In the genomic region with DNA sequence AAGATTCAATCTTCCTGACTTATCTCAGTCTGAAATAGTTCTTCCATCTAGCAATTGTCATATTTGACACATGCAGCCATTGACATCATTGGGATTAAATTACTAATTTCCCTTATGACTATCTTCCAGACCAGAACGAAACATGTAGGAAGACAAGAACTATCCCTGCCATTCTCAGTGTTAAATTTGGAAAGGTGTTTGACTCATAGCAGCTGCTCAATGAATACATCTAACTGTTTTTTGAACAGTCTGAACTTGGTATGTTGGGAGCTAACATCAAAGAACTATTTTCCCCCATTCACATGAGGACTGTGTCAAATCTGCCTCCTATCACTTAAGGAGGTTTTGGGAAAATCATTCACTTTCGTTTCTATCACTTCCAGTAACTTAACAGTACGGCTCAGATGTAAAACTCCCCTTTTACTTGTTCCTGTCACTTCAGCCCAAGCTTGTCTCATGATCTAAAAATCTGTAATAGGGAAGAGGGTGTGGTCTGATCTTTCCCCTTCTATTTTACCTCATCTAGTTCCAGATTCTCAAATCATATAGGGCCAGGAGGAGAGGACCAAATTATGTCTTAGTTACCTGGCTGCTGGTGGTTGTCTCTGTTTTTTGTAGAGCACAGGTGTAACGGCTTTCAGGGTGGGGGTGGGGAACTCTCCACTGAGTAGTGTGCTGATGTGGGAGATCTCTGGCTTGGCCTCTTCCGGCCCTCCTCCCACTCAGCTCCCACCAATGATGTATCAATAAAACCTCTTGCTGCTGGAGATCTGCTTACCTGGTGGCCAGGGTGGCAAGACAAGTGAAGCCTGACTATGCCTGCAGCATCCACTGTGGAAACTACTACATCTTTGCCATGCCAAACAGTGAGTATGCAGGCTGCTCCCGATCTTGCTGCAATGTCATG, we compare ENCODE assay signal across 1 cellular context.
TF ChIP-seq lines count a peak whose summit lies in the region.

No MANE protein-coding gene starts in this region.

TF ChIP-seq in GM12878, 131 proteins besides CTCF, POLR2A, EP300 and RAD21 (continued from another document and continues in another):
- TF ChIP-seq, protein P1, sequence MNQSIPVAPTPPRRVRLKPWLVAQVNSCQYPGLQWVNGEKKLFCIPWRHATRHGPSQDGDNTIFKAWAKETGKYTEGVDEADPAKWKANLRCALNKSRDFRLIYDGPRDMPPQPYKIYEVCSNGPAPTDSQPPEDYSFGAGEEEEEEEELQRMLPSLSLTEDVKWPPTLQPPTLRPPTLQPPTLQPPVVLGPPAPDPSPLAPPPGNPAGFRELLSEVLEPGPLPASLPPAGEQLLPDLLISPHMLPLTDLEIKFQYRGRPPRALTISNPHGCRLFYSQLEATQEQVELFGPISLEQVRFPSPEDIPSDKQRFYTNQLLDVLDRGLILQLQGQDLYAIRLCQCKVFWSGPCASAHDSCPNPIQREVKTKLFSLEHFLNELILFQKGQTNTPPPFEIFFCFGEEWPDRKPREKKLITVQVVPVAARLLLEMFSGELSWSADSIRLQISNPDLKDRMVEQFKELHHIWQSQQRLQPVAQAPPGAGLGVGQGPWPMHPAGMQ (IDR thresholded peaks at IDR 0.05; ENCODE audit: borderline replicate concordance), result no peak
- TF ChIP-seq NBN (IDR thresholded peaks at IDR 0.05), result 0 out of 2 replicates have a peak, but pooled peaks have one; percentile 42
- TF ChIP-seq, protein P2, sequence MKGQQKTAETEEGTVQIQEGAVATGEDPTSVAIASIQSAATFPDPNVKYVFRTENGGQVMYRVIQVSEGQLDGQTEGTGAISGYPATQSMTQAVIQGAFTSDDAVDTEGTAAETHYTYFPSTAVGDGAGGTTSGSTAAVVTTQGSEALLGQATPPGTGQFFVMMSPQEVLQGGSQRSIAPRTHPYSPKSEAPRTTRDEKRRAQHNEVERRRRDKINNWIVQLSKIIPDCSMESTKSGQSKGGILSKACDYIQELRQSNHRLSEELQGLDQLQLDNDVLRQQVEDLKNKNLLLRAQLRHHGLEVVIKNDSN (IDR thresholded peaks at IDR 0.05; ENCODE audit: borderline replicate concordance, extremely low read length, insufficient read depth, low read depth, low read length), result no peak
- TF ChIP-seq GABPA (IDR thresholded peaks at IDR 0.05; ENCODE audit: low read depth), result no peak
- no peak for TF ChIP-seq FOXK2 (IDR thresholded peaks at IDR 0.05)
- TF ChIP-seq RAD51 (IDR thresholded peaks at IDR 0.05), result no peak
- no peak for TF ChIP-seq LARP7 (IDR thresholded peaks at IDR 0.05)
- TF ChIP-seq HDGF (IDR thresholded peaks at IDR 0.05), result no peak; the same call in 1 of the 2 replicates
- no peak for TF ChIP-seq SUZ12 (IDR thresholded peaks at IDR 0.05; ENCODE audit: unreplicated experiment)
- TF ChIP-seq CHD4 (IDR thresholded peaks at IDR 0.05), result no peak
- TF ChIP-seq CHD2 (IDR thresholded peaks at IDR 0.05; ENCODE audit: borderline replicate concordance, low read depth, low read length), result 0 out of 2 replicates have a peak, but pooled peaks have one; percentile 26
- no peak for TF ChIP-seq RBBP5 (conservative IDR thresholded peaks at IDR 0.05)
- TF ChIP-seq, protein P3, sequence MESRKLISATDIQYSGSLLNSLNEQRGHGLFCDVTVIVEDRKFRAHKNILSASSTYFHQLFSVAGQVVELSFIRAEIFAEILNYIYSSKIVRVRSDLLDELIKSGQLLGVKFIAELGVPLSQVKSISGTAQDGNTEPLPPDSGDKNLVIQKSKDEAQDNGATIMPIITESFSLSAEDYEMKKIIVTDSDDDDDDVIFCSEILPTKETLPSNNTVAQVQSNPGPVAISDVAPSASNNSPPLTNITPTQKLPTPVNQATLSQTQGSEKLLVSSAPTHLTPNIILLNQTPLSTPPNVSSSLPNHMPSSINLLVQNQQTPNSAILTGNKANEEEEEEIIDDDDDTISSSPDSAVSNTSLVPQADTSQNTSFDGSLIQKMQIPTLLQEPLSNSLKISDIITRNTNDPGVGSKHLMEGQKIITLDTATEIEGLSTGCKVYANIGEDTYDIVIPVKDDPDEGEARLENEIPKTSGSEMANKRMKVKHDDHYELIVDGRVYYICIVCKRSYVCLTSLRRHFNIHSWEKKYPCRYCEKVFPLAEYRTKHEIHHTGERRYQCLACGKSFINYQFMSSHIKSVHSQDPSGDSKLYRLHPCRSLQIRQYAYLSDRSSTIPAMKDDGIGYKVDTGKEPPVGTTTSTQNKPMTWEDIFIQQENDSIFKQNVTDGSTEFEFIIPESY (IDR thresholded peaks at IDR 0.05), result no peak
- peak; percentile 50; the same call in 1 of the 2 replicates for TF ChIP-seq FOXM1 (IDR thresholded peaks at IDR 0.05; ENCODE audit: low read depth, low read length)
- TF ChIP-seq, protein P4, sequence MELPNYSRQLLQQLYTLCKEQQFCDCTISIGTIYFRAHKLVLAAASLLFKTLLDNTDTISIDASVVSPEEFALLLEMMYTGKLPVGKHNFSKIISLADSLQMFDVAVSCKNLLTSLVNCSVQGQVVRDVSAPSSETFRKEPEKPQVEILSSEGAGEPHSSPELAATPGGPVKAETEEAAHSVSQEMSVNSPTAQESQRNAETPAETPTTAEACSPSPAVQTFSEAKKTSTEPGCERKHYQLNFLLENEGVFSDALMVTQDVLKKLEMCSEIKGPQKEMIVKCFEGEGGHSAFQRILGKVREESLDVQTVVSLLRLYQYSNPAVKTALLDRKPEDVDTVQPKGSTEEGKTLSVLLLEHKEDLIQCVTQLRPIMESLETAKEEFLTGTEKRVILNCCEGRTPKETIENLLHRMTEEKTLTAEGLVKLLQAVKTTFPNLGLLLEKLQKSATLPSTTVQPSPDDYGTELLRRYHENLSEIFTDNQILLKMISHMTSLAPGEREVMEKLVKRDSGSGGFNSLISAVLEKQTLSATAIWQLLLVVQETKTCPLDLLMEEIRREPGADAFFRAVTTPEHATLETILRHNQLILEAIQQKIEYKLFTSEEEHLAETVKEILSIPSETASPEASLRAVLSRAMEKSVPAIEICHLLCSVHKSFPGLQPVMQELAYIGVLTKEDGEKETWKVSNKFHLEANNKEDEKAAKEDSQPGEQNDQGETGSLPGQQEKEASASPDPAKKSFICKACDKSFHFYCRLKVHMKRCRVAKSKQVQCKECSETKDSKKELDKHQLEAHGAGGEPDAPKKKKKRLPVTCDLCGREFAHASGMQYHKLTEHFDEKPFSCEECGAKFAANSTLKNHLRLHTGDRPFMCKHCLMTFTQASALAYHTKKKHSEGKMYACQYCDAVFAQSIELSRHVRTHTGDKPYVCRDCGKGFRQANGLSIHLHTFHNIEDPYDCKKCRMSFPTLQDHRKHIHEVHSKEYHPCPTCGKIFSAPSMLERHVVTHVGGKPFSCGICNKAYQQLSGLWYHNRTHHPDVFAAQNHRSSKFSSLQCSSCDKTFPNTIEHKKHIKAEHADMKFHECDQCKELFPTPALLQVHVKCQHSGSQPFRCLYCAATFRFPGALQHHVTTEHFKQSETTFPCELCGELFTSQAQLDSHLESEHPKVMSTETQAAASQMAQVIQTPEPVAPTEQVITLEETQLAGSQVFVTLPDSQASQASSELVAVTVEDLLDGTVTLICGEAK (IDR thresholded peaks at IDR 0.05; ENCODE audit: borderline replicate concordance), result no peak
- TF ChIP-seq ZNF217 (IDR thresholded peaks at IDR 0.05), result no peak
- TF ChIP-seq SIN3A (IDR thresholded peaks at IDR 0.05; ENCODE audit: low read depth, low read length), result no peak
- TF ChIP-seq, protein P5, sequence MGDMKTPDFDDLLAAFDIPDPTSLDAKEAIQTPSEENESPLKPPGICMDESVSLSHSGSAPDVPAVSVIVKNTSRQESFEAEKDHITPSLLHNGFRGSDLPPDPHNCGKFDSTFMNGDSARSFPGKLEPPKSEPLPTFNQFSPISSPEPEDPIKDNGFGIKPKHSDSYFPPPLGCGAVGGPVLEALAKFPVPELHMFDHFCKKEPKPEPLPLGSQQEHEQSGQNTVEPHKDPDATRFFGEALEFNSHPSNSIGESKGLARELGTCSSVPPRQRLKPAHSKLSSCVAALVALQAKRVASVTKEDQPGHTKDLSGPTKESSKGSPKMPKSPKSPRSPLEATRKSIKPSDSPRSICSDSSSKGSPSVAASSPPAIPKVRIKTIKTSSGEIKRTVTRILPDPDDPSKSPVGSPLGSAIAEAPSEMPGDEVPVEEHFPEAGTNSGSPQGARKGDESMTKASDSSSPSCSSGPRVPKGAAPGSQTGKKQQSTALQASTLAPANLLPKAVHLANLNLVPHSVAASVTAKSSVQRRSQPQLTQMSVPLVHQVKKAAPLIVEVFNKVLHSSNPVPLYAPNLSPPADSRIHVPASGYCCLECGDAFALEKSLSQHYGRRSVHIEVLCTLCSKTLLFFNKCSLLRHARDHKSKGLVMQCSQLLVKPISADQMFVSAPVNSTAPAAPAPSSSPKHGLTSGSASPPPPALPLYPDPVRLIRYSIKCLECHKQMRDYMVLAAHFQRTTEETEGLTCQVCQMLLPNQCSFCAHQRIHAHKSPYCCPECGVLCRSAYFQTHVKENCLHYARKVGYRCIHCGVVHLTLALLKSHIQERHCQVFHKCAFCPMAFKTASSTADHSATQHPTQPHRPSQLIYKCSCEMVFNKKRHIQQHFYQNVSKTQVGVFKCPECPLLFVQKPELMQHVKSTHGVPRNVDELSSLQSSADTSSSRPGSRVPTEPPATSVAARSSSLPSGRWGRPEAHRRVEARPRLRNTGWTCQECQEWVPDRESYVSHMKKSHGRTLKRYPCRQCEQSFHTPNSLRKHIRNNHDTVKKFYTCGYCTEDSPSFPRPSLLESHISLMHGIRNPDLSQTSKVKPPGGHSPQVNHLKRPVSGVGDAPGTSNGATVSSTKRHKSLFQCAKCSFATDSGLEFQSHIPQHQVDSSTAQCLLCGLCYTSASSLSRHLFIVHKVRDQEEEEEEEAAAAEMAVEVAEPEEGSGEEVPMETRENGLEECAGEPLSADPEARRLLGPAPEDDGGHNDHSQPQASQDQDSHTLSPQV (IDR thresholded peaks at IDR 0.05), result no peak
- peak; percentile 8; the same call in 1 of the 2 replicates for TF ChIP-seq CREM (IDR thresholded peaks at IDR 0.05; ENCODE audit: low read depth)
- TF ChIP-seq WRNIP1 (IDR thresholded peaks at IDR 0.05; ENCODE audit: borderline replicate concordance, low read depth, low read length), result no peak
- no peak for TF ChIP-seq STAT1 (conservative IDR thresholded peaks at IDR 0.05)
- TF ChIP-seq NFIC (IDR thresholded peaks at IDR 0.05; ENCODE audit: low read depth, low read length), result no peak
- peak; percentile 65; the same call in 1 of the 2 replicates for TF ChIP-seq ZBED1 (IDR thresholded peaks at IDR 0.05; ENCODE audit: borderline replicate concordance)
- no peak for TF ChIP-seq BCL11A (IDR thresholded peaks at IDR 0.05; ENCODE audit: low read depth, low read length)
- no peak for TF ChIP-seq ESRRA (IDR thresholded peaks at IDR 0.05; ENCODE audit: low read length)
- TF ChIP-seq, protein P6, sequence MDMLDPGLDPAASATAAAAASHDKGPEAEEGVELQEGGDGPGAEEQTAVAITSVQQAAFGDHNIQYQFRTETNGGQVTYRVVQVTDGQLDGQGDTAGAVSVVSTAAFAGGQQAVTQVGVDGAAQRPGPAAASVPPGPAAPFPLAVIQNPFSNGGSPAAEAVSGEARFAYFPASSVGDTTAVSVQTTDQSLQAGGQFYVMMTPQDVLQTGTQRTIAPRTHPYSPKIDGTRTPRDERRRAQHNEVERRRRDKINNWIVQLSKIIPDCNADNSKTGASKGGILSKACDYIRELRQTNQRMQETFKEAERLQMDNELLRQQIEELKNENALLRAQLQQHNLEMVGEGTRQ (IDR thresholded peaks at IDR 0.05; ENCODE audit: borderline replicate concordance, low read depth, low read length), result no peak
- no peak for TF ChIP-seq SMC3 (IDR thresholded peaks at IDR 0.05; ENCODE audit: borderline replicate concordance, low read length)
- no peak for TF ChIP-seq ZNF207 (IDR thresholded peaks at IDR 0.05; ENCODE audit: borderline replicate concordance)
- 0 out of 2 replicates have a peak, but pooled peaks have one; percentile 23 for TF ChIP-seq CREB1 (IDR thresholded peaks at IDR 0.05; ENCODE audit: low read depth)
- TF ChIP-seq NFXL1 (IDR thresholded peaks at IDR 0.05; ENCODE audit: borderline replicate concordance), result no peak
- no peak for TF ChIP-seq SRF (IDR thresholded peaks at IDR 0.05; ENCODE audit: low read depth in 2 of 2, low read length in 2 of 2)
- TF ChIP-seq, protein P7, sequence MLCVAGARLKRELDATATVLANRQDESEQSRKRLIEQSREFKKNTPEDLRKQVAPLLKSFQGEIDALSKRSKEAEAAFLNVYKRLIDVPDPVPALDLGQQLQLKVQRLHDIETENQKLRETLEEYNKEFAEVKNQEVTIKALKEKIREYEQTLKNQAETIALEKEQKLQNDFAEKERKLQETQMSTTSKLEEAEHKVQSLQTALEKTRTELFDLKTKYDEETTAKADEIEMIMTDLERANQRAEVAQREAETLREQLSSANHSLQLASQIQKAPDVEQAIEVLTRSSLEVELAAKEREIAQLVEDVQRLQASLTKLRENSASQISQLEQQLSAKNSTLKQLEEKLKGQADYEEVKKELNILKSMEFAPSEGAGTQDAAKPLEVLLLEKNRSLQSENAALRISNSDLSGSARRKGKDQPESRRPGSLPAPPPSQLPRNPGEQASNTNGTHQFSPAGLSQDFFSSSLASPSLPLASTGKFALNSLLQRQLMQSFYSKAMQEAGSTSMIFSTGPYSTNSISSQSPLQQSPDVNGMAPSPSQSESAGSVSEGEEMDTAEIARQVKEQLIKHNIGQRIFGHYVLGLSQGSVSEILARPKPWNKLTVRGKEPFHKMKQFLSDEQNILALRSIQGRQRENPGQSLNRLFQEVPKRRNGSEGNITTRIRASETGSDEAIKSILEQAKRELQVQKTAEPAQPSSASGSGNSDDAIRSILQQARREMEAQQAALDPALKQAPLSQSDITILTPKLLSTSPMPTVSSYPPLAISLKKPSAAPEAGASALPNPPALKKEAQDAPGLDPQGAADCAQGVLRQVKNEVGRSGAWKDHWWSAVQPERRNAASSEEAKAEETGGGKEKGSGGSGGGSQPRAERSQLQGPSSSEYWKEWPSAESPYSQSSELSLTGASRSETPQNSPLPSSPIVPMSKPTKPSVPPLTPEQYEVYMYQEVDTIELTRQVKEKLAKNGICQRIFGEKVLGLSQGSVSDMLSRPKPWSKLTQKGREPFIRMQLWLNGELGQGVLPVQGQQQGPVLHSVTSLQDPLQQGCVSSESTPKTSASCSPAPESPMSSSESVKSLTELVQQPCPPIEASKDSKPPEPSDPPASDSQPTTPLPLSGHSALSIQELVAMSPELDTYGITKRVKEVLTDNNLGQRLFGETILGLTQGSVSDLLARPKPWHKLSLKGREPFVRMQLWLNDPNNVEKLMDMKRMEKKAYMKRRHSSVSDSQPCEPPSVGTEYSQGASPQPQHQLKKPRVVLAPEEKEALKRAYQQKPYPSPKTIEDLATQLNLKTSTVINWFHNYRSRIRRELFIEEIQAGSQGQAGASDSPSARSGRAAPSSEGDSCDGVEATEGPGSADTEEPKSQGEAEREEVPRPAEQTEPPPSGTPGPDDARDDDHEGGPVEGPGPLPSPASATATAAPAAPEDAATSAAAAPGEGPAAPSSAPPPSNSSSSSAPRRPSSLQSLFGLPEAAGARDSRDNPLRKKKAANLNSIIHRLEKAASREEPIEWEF (IDR thresholded peaks at IDR 0.05; ENCODE audit: insufficient replicate concordance, low read depth, low read length), result peak; percentile 8
- peak; percentile 67 for TF ChIP-seq EED (IDR thresholded peaks at IDR 0.05; ENCODE audit: low read depth)
- no peak for TF ChIP-seq CBX3 (IDR thresholded peaks at IDR 0.05; ENCODE audit: borderline replicate concordance, low read depth)
- TF ChIP-seq IRF4 (IDR thresholded peaks at IDR 0.05; ENCODE audit: low read depth, low read length), result no peak
